In genomic region chr1:3164671-3165070, GRCh38 we compare ENCODE assay signal across 33 cellular contexts.
"Had no signal": no experiment of that assay in that cellular context is flagged by ENCODE, and none has a peak within 500 bp of the region (broad histone marks: within the 10 kb centered on the region; RNA-seq: fewer than 3 reads in every experiment).

No MANE protein-coding gene starts in this region.

- H3K4me3 Mint-ChIP-seq: activated B cell treated with CpG ODN at 0.5 μM for 24 hours; activated CD4-positive, alpha-beta T cell treated with anti-CD3 and anti-CD28 coated beads, Interleukin-2, amount 10 ng/mL, durations not matched to agents 24 days and 14 days; activated CD8-positive, alpha-beta memory T cell treated with anti-CD3 and anti-CD28 coated beads, Interleukin-2, amount 10 ng/mL, durations not matched to agents 7 days and 5 days; activated naive CD4-positive, alpha-beta T cell treated with anti-CD3 and anti-CD28 coated beads, Interleukin-2, amount 50 U/mL, for 24 hours; activated T-cell treated with anti-CD3 and anti-CD28 coated beads, Interleukin-2, amount 50 U/mL, for 24 hours; activated T-helper 1 cell treated with anti-CD3 and anti-CD28 coated beads, Interleukin-12 subunit alpha, Interleukin-12 subunit beta, Interleukin-2, Interleukin-4 antibody, amounts not matched to agents 30 ng/mL and 10 ng/mL and 1 ng/mL, durations not matched to agents 14 hours and 24 hours and 36 hours; T-cell had no signal

- H3K27ac ChIP-seq: brain microvascular endothelial cell, cardiac muscle cell, KMS-11, SK-N-MC had no signal

- H3K36me3 Mint-ChIP-seq: activated CD8-positive, alpha-beta memory T cell treated with anti-CD3 and anti-CD28 coated beads, Interleukin-2, amount 10 ng/mL, durations not matched to agents 7 days and 5 days; activated naive CD4-positive, alpha-beta T cell treated with anti-CD3 and anti-CD28 coated beads, Interleukin-2, amount 50 U/mL, for 24 hours; T-cell had no signal

- ATAC-seq: activated CD8-positive, alpha-beta memory T cell treated with anti-CD3 and anti-CD28 coated beads, Interleukin-2, amount 10 ng/mL, durations not matched to agents 7 days and 5 days; Panc1; Right ventricle myocardium inferior; T-cell had no signal

- H3K4me1 Mint-ChIP-seq: activated CD4-positive, alpha-beta T cell treated with anti-CD3 and anti-CD28 coated beads, Interleukin-2, amount 10 ng/mL, durations not matched to agents 24 days and 14 days; activated naive CD4-positive, alpha-beta T cell treated with anti-CD3 and anti-CD28 coated beads, Interleukin-2, amount 50 U/mL, for 24 hours had no signal

- H3K36me3 ChIP-seq: brain microvascular endothelial cell, cardiac muscle cell had no signal

- H3K9me3 Mint-ChIP-seq: activated B cell treated with CpG ODN at 0.5 μM for 24 hours; activated CD4-positive, alpha-beta T cell treated with anti-CD3 and anti-CD28 coated beads, Interleukin-2, amount 10 ng/mL, durations not matched to agents 24 days and 14 days; activated naive CD4-positive, alpha-beta T cell treated with anti-CD3 and anti-CD28 coated beads, Interleukin-2, amount 50 U/mL, for 24 hours; activated T-cell treated with anti-CD3 and anti-CD28 coated beads, Interleukin-2, amount 50 U/mL, for 24 hours; activated T-helper 1 cell treated with anti-CD3 and anti-CD28 coated beads, Interleukin-12 subunit alpha, Interleukin-12 subunit beta, Interleukin-2, Interleukin-4 antibody, amounts not matched to agents 30 ng/mL and 10 ng/mL and 1 ng/mL, durations not matched to agents 14 hours and 24 hours and 36 hours; T-cell had no signal

- H3K27me3 ChIP-seq: brain microvascular endothelial cell, cardiac muscle cell had no signal

- DNase-seq: activated B cell treated with CpG ODN at 0.5 μM for 24 hours; activated CD4-positive, alpha-beta T cell treated with anti-CD3 and anti-CD28 coated beads for 1 hour; activated CD4-positive, alpha-beta T cell treated with anti-CD3 and anti-CD28 coated beads, Interleukin-2, amount 10 ng/mL, durations not matched to agents 24 days and 14 days; activated CD4-positive, alpha-beta T cell treated with anti-CD3 and anti-CD28 coated beads, Interleukin-2, amount 50 U/mL, for 48 hours; activated CD8-positive, alpha-beta memory T cell treated with anti-CD3 and anti-CD28 coated beads, Interleukin-2, amount 10 ng/mL, durations not matched to agents 7 days and 5 days; activated effector memory CD4-positive, alpha-beta T cell treated with Interleukin-2 at 50 U/mL for 16 hours; activated naive CD4-positive, alpha-beta T cell; activated T-cell treated with anti-CD3 and anti-CD28 coated beads, Interleukin-2, amount 50 U/mL, for 24 hours; aorta; brain microvascular endothelial cell; MV-4-11; NCI-H1092 treated with DMSO at 0.1 percent for 48 hours; NCI-H1417 treated with DMSO at 0.1 percent for 48 hours; NCI-H1694; NCI-H2029; NCI-H2107; NCI-H2171 treated with DMSO at 0.1 percent for 48 hours; NCI-H226; NCI-H526; NCI-H82; NK-92 treated with Interleukin-12 subunit alpha and Interleukin-12 subunit beta, amount 100 ng/mL, for 24 hours; OCI-M1; RPMI8226; T-cell; T-helper 2 cell; T1000 had no signal

- H3K4me3 ChIP-seq: cardiac muscle cell, SK-N-MC had no signal

- H3K27ac Mint-ChIP-seq: activated B cell treated with CpG ODN at 0.5 μM for 24 hours; activated CD4-positive, alpha-beta T cell treated with anti-CD3 and anti-CD28 coated beads, Interleukin-2, amount 10 ng/mL, durations not matched to agents 24 days and 14 days; activated CD8-positive, alpha-beta memory T cell treated with anti-CD3 and anti-CD28 coated beads, Interleukin-2, amount 10 ng/mL, durations not matched to agents 7 days and 5 days; activated naive CD4-positive, alpha-beta T cell treated with anti-CD3 and anti-CD28 coated beads, Interleukin-2, amount 50 U/mL, for 24 hours; activated T-cell treated with anti-CD3 and anti-CD28 coated beads, Interleukin-2, amount 50 U/mL, for 24 hours; activated T-helper 1 cell treated with anti-CD3 and anti-CD28 coated beads, Interleukin-12 subunit alpha, Interleukin-12 subunit beta, Interleukin-2, Interleukin-4 antibody, amounts not matched to agents 30 ng/mL and 10 ng/mL and 1 ng/mL, durations not matched to agents 14 hours and 24 hours and 36 hours; T-cell had no signal
